1 cellular context compared by ENCODE assay signal in genomic region chr15:63473007-63473748, GRCh38.
A peak's percentile ranks its signal among the peaks of the same experiment; 100 is the strongest.
TF ChIP-seq lines count a peak whose summit lies in the region.

No MANE protein-coding gene starts in this region.

TF ChIP-seq in GM12878, 131 proteins besides CTCF, POLR2A, EP300 and RAD21 (continued from another document and continues in another):
- 0 out of 2 replicates have a peak, but pooled peaks have one; percentile 34 for TF ChIP-seq CBFB (IDR thresholded peaks at IDR 0.05; ENCODE audit: low read depth)
- TF ChIP-seq RELB (IDR thresholded peaks at IDR 0.05; ENCODE audit: low read depth), result peak; percentile 63; the same call in 1 of the 2 replicates
- peak; percentile 43 to 68; a peak in 3 of 4 replicates for TF ChIP-seq IKZF2 (IDR thresholded peaks at IDR 0.05)
- TF ChIP-seq HDGF (IDR thresholded peaks at IDR 0.05), result 0 out of 2 replicates have a peak, but pooled peaks have one; percentile 7
- TF ChIP-seq SMC3 (IDR thresholded peaks at IDR 0.05; ENCODE audit: borderline replicate concordance, low read length), result peak; percentile 33; the same call in 1 of the 2 replicates
- peak; percentile 87 for TF ChIP-seq MEF2B (IDR thresholded peaks at IDR 0.05; ENCODE audit: partially characterized antibody, poor library complexity, severe bottlenecking)
- TF ChIP-seq RB1 (IDR thresholded peaks at IDR 0.05; ENCODE audit: borderline replicate concordance), result 0 out of 2 replicates have a peak, but pooled peaks have one; percentile 16
- TF ChIP-seq LARP7 (IDR thresholded peaks at IDR 0.05), result 0 out of 2 replicates have a peak, but pooled peaks have one; percentile 26
- TF ChIP-seq CEBPB (IDR thresholded peaks at IDR 0.05; ENCODE audit: borderline replicate concordance in 1 of 2, low read depth in 2 of 2, low read length in 2 of 2), result peak in 1 of 2 experiments; percentile 97; a peak in 2 of 4 replicates
- TF ChIP-seq CUX1 (IDR thresholded peaks at IDR 0.05; ENCODE audit: insufficient replicate concordance, low read depth, low read length), result peak; percentile 88
- TF ChIP-seq NFIC (IDR thresholded peaks at IDR 0.05; ENCODE audit: low read depth, low read length), result peak; percentile 48; the same call in 1 of the 2 replicates
- 0 out of 2 replicates have a peak, but pooled peaks have one; percentile 59 for TF ChIP-seq TCF3 (IDR thresholded peaks at IDR 0.05; ENCODE audit: borderline replicate concordance, insufficient read depth, low read depth, low read length)
- TF ChIP-seq NBN (IDR thresholded peaks at IDR 0.05), result peak; percentile 36; the same call in 1 of the 2 replicates
- peak; percentile 86 for TF ChIP-seq ATF7 (IDR thresholded peaks at IDR 0.05; ENCODE audit: low read depth)
- TF ChIP-seq MTA2 (IDR thresholded peaks at IDR 0.05; ENCODE audit: low read depth), result peak; percentile 98
- peak; percentile 84 to 90 for TF ChIP-seq BHLHE40 (IDR thresholded peaks at IDR 0.05; ENCODE audit: borderline replicate concordance in 1 of 2, low read depth in 2 of 2, low read length in 1 of 2)
- peak; percentile 83 for TF ChIP-seq SMAD1 (IDR thresholded peaks at IDR 0.05; ENCODE audit: low read depth, partially characterized antibody)
- no peak for TF ChIP-seq HSF1 (IDR thresholded peaks at IDR 0.05; ENCODE audit: low read depth, low read length)
- peak; percentile 8; the same call in 1 of the 2 replicates for TF ChIP-seq CREM (IDR thresholded peaks at IDR 0.05; ENCODE audit: low read depth)
- TF ChIP-seq BCL11A (IDR thresholded peaks at IDR 0.05; ENCODE audit: low read depth, low read length), result peak; percentile 50
- TF ChIP-seq GABPA (IDR thresholded peaks at IDR 0.05; ENCODE audit: low read depth), result no peak
- TF ChIP-seq SKIL (IDR thresholded peaks at IDR 0.05; ENCODE audit: low read depth, poor library complexity, severe bottlenecking), result peak; percentile 60
- TF ChIP-seq PAX5 (IDR thresholded peaks at IDR 0.05; ENCODE audit: borderline replicate concordance, low read depth, low read length), result 0 out of 2 replicates have a peak, but pooled peaks have one; percentile 3
- TF ChIP-seq TBL1XR1 (IDR thresholded peaks at IDR 0.05; ENCODE audit: low read depth, low read length), result peak; percentile 38; the same call in 1 of the 2 replicates
- 0 out of 2 replicates have a peak, but pooled peaks have one; percentile 41 for TF ChIP-seq YY1 (IDR thresholded peaks at IDR 0.05; ENCODE audit: low read depth, low read length)
- TF ChIP-seq RUNX3 (IDR thresholded peaks at IDR 0.05; ENCODE audit: low read length), result peak; percentile 76
- 0 out of 2 replicates have a peak, but pooled peaks have one; percentile 87 for TF ChIP-seq SMARCA5 (IDR thresholded peaks at IDR 0.05)
- TF ChIP-seq MXI1 (IDR thresholded peaks at IDR 0.05; ENCODE audit: low read depth, low read length), result 0 out of 2 replicates have a peak, but pooled peaks have one; percentile 20
- no peak for TF ChIP-seq CHD2 (IDR thresholded peaks at IDR 0.05; ENCODE audit: borderline replicate concordance, low read depth, low read length)
- TF ChIP-seq FOS (IDR thresholded peaks at IDR 0.05; ENCODE audit: borderline replicate concordance, extremely low read depth, insufficient read length), result no peak
- 0 out of 2 replicates have a peak, but pooled peaks have one; percentile 46 for TF ChIP-seq DPF2 (IDR thresholded peaks at IDR 0.05)
- TF ChIP-seq IKZF1 (conservative IDR thresholded peaks at IDR 0.05), result peak; percentile 8
- TF ChIP-seq MLLT1 (IDR thresholded peaks at IDR 0.05), result 0 out of 2 replicates have a peak, but pooled peaks have one; percentile 15
- peak; percentile 45; the same call in 1 of the 2 replicates for TF ChIP-seq SPI1 (IDR thresholded peaks at IDR 0.05; ENCODE audit: borderline replicate concordance, insufficient read depth, low read depth, low read length)
- TF ChIP-seq GATAD2B (conservative IDR thresholded peaks at IDR 0.05; ENCODE audit: low read depth), result peak; percentile 67; the same call in 1 of the 2 replicates
- 0 out of 2 replicates have a peak, but pooled peaks have one; percentile 17 for TF ChIP-seq RAD51 (IDR thresholded peaks at IDR 0.05)
- TF ChIP-seq ZBED1 (IDR thresholded peaks at IDR 0.05; ENCODE audit: borderline replicate concordance), result 0 out of 2 replicates have a peak, but pooled peaks have one; percentile 18
- no peak for TF ChIP-seq CHD4 (IDR thresholded peaks at IDR 0.05)
- TF ChIP-seq ATF2 (IDR thresholded peaks at IDR 0.05; ENCODE audit: low read length), result peak; percentile 75; the same call in 1 of the 2 replicates
- no peak for TF ChIP-seq RELA (IDR thresholded peaks at IDR 0.05; ENCODE audit: borderline replicate concordance, partially characterized antibody)
- peak; percentile 43; the same call in 1 of the 2 replicates for TF ChIP-seq TCF12 (IDR thresholded peaks at IDR 0.05; ENCODE audit: low read depth, low read length)
- no peak for TF ChIP-seq EGR1 (IDR thresholded peaks at IDR 0.05; ENCODE audit: borderline replicate concordance in 1 of 2, low read depth in 2 of 2, low read length in 2 of 2)
- no peak for TF ChIP-seq POU2F2 (IDR thresholded peaks at IDR 0.05; ENCODE audit: borderline replicate concordance, low read depth, low read length)
- TF ChIP-seq ZNF687 (IDR thresholded peaks at IDR 0.05), result peak; percentile 82
- peak; percentile 62; the same call in 1 of the 2 replicates for TF ChIP-seq FOXM1 (IDR thresholded peaks at IDR 0.05; ENCODE audit: low read depth, low read length)
- TF ChIP-seq SMAD5 (IDR thresholded peaks at IDR 0.05; ENCODE audit: low read depth), result no peak
